Comparison of ENCODE assay signal across 22 cellular contexts in the genomic region with DNA sequence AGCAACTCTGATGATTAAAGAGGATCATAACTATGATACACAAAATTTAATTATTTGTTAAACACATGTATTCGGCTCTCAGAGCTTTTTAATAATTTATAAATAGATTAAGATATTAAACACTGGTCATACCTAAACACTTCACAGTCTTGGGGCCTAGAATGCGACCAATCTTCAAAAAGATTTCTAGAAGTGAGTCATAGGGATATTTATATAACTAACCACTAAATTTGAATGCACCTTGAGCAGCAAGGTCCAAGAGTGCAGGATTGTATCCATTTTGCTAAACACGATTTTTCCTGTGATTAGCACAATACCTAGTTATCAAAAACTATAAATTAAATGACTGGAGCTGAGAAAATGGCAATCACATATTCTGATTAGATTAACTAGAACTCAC.
DNase-seq lines count a peak whose midpoint lies in the region; ATAC-seq and TF ChIP-seq lines count a peak whose summit lies in the region.
"Had no signal": no experiment of that assay in that cellular context is flagged by ENCODE, and none has a peak within 500 bp of the region (broad histone marks: within the 10 kb centered on the region; RNA-seq: fewer than 3 reads in every experiment).

No MANE protein-coding gene starts in this region.

- no peaks in the 10 kb centered on the region for H3K36me3 ChIP-seq in KMS-11 (ENCODE audit: insufficient read depth)
- no peaks in the 10 kb centered on the region for H3K36me3 ChIP-seq in CD8-positive, alpha-beta T cell (ENCODE audit: insufficient read depth, low read length)
- H3K36me3 ChIP-seq: brain microvascular endothelial cell, heart right ventricle, sigmoid colon, tibial nerve had no signal

- peak overlapping the region; percentile 45 for H3K4me2 ChIP-seq in KMS-11

- CTCF ChIA-PET in CD8-positive, alpha-beta T cell (lab: Charles Lee): no interaction called here

- no peaks in the 10 kb centered on the region for H3K9me3 ChIP-seq in CD8-positive, alpha-beta T cell (ENCODE audit: low read length)
- H3K9me3 ChIP-seq: sigmoid colon, tibial nerve had no signal

- no peaks in the 10 kb centered on the region for H3K4me1 Mint-ChIP-seq in CD8-positive, alpha-beta T cell (ENCODE audit: low read depth)
- no peaks in the 10 kb centered on the region for H3K4me1 Mint-ChIP-seq in activated naive CD8-positive, alpha-beta T cell treated with anti-CD3 and anti-CD28 coated beads for 36 hours
- H3K4me1 Mint-ChIP-seq: mesothelial cell of epicardium had no signal

- H3K27me3 ChIP-seq in KMS-11 (ENCODE audit: insufficient read depth, low read depth): no peaks in the 10 kb centered on the region
- no peaks in the 10 kb centered on the region for H3K27me3 ChIP-seq in CD8-positive, alpha-beta T cell (ENCODE audit: insufficient read depth, low read length)
- H3K27me3 ChIP-seq: brain microvascular endothelial cell, heart right ventricle, sigmoid colon, tibial nerve had no signal

- H3K36me3 Mint-ChIP-seq in CD8-positive, alpha-beta T cell: no peaks in the 10 kb centered on the region
- no peaks in the 10 kb centered on the region for H3K36me3 Mint-ChIP-seq in activated naive CD8-positive, alpha-beta T cell treated with anti-CD3 and anti-CD28 coated beads for 36 hours
- H3K36me3 Mint-ChIP-seq: mesothelial cell of epicardium had no signal

- peaks cover 18% of the 10 kb centered on the region for H3K4me1 ChIP-seq in KMS-11 (ENCODE audit: low read depth, poor library complexity, severe bottlenecking)
- H3K4me1 ChIP-seq in CD8-positive, alpha-beta T cell (ENCODE audit: insufficient read depth, low read length): no peaks in the 10 kb centered on the region
- H3K4me1 ChIP-seq: heart right ventricle, sigmoid colon, tibial nerve had no signal

- no peak overlapping the region for H3K27ac ChIP-seq in KMS-11
- H3K27ac ChIP-seq in CD8-positive, alpha-beta T cell (ENCODE audit: low read depth, low read length): no peak overlapping the region
- H3K27ac ChIP-seq: brain microvascular endothelial cell, heart right ventricle, sigmoid colon, tibial nerve had no signal

- H3K4me3 Mint-ChIP-seq in CD8-positive, alpha-beta T cell: no peak overlapping the region
- no peak overlapping the region for H3K4me3 Mint-ChIP-seq in activated naive CD8-positive, alpha-beta T cell treated with anti-CD3 and anti-CD28 coated beads for 36 hours
- H3K4me3 Mint-ChIP-seq: mesothelial cell of epicardium had no signal

- no peak overlapping the region for H3K27ac Mint-ChIP-seq in CD8-positive, alpha-beta T cell
- no peak overlapping the region for H3K27ac Mint-ChIP-seq in activated naive CD8-positive, alpha-beta T cell treated with anti-CD3 and anti-CD28 coated beads for 36 hours
- H3K27ac Mint-ChIP-seq: mesothelial cell of epicardium had no signal

- no peaks in the 10 kb centered on the region for H3K27me3 Mint-ChIP-seq in CD8-positive, alpha-beta T cell (ENCODE audit: low read depth)
- H3K27me3 Mint-ChIP-seq in activated naive CD8-positive, alpha-beta T cell treated with anti-CD3 and anti-CD28 coated beads for 36 hours: no peaks in the 10 kb centered on the region

- ATAC-seq in GM18861 (IDR thresholded peaks at IDR 0.05; ENCODE audit: unreplicated experiment) (peak; percentile 92), GM21723 (IDR thresholded peaks at IDR 0.05; ENCODE audit: unreplicated experiment) (peak; percentile 83), HG03045 (IDR thresholded peaks at IDR 0.05; ENCODE audit: unreplicated experiment) (peak; percentile 72)
- no peak for ATAC-seq in CD8-positive, alpha-beta T cell
- ATAC-seq: heart right ventricle had no signal

- H4K20me1 ChIP-seq in KMS-11 (ENCODE audit: insufficient read depth): no peaks in the 10 kb centered on the region

- no peak overlapping the region for H3K4me3 ChIP-seq in KMS-11 (IDR thresholded peaks at IDR 0.05; ENCODE audit: insufficient read depth, low read depth, low read length)
- H3K4me3 ChIP-seq in CD8-positive, alpha-beta T cell (ENCODE audit: low read depth, low read length): no peak overlapping the region
- H3K4me3 ChIP-seq: heart right ventricle, sigmoid colon, tibial nerve had no signal

- no peak for TF ChIP-seq CTCF in KMS-11 (conservative IDR thresholded peaks at IDR 0.05; ENCODE audit: low read depth, low read length)
- no peak for TF ChIP-seq CTCF in CD8-positive, alpha-beta T cell (IDR thresholded peaks at IDR 0.05)

- no peaks in the 10 kb centered on the region for H3K79me2 ChIP-seq in KMS-11 (ENCODE audit: insufficient read depth, low read depth)

- H3K9ac ChIP-seq in KMS-11: no peak overlapping the region

- intact Hi-C loops in CD8-positive, alpha-beta T cell (cut with DNase I, micrococcal nuclease): no loop called here

- no peak for DNase-seq in activated effector memory CD4-positive, alpha-beta T cell treated with anti-CD3 and anti-CD28 coated beads, Interleukin-2, amount 50 U/mL, for 16 hours
- DNase-seq in CD8-positive, alpha-beta T cell: no peak
- no peak for DNase-seq in activated naive CD8-positive, alpha-beta T cell treated with anti-CD3 and anti-CD28 coated beads for 36 hours
- no peak for DNase-seq in amniotic stem cell (lab: John Stamatoyannopoulos, UW)
- DNase-seq: activated naive CD4-positive, alpha-beta T cell treated with anti-CD3 and anti-CD28 coated beads, Interleukin-2, amount 50 U/mL, for 16 hours; brain microvascular endothelial cell; effector CD4-positive, alpha-beta T cell; GOT3; heart right ventricle; Karpas-422; kidney glomerular epithelial cell; NCI-H1436 treated with DMSO at 0.1 percent for 48 hours; NCI-H345; SHP77; sigmoid colon; stimulated activated CD4-positive, alpha-beta T cell treated with anti-CD3 and anti-CD28 coated beads, Interleukin-4, amount 100 ng/mL, for 1 hour had no signal

- peaks cover 4% of the 10 kb centered on the region for H3K9me3 Mint-ChIP-seq in CD8-positive, alpha-beta T cell
- H3K9me3 Mint-ChIP-seq in activated naive CD8-positive, alpha-beta T cell treated with anti-CD3 and anti-CD28 coated beads for 36 hours: peaks cover 3% of the 10 kb centered on the region

- H2AFZ ChIP-seq in KMS-11 (ENCODE audit: low read depth): no peak overlapping the region

- POLR2A ChIA-PET in CD8-positive, alpha-beta T cell (lab: Charles Lee): no interaction called here
